Comparison of ENCODE assay signal across 10 cellular contexts in the genomic region with DNA sequence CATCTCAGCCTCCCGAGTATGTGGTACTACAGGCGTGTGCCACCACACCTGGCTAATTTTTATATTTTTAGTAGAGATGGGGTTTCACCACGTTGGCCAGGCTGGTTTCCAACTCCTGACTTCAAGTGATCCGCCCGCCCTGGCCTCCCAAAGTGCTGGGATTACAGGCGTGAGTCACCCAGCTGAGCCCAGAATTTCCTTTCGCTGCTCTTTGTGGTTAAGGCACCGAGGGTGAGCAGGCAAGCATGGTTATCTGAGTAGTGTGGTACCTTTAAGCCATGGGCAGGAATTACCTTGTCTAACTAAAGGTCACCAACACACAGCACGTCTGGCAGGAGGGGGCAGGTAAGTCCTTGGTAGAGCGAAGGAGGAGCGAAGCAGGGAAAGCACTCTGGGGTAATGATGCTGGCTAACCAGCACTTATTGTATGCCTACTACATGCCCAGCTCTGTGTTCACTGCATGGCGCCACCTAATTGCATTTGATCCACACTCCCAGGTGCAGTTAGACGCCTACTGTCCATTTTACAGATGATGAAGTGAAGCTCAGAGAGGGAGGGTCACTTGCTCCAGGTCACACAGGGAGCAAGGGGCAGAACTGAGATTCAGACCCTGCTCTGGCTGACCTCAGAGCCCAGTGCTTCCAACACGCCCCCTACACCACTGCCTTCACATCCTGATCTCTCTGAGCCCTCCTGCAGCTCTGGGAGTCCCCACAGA. TPM values are rescaled to one million over a fixed set of nuclear protein-coding genes. Genes with fewer than 3 reads are reported as not detected.
DNase-seq lines count a peak whose midpoint lies in the region; ATAC-seq and TF ChIP-seq lines count a peak whose summit lies in the region.
"Had no signal": no experiment of that assay in that cellular context is flagged by ENCODE, and none has a peak within 500 bp of the region (broad histone marks: within the 10 kb centered on the region; RNA-seq: fewer than 3 reads in every experiment).

No MANE protein-coding gene starts in this region.

- TF ChIP-seq POLR2A in IMR-90 (IDR thresholded peaks at IDR 0.05; ENCODE audit: low read depth, low read length) = no peak

- 80% methylated on average over 1 of the region's 14 CpGs; no CpG with 5 or more reads in 1 of the 2 experiments for WGBS in IMR-90 (ENCODE audit: extremely low coverage in 2 of 2, insufficient read length in 1 of 2), 2 experiments
- WGBS in mesenchymal stem cell = 33% methylated on average over 14 of the region's 14 CpGs

- peaks cover 35% of the 10 kb centered on the region for H3K9me1 ChIP-seq in IMR-90 (ENCODE audit: insufficient read depth, low read length)

- H3K79me1 ChIP-seq in IMR-90 (ENCODE audit: low read depth in 1 of 2, low read length in 2 of 2) (peaks cover 8 to 38% of the 10 kb centered on the region in 2 experiments), mesenchymal stem cell (replicated peaks; ENCODE audit: low read length, poor library complexity, severe bottlenecking) (peaks cover 6% of the 10 kb centered on the region)

- H2BK5ac ChIP-seq in IMR-90 (ENCODE audit: low read depth, low read length, poor library complexity, severe bottlenecking) = peak overlapping the region; percentile 87
- no peak overlapping the region for H2BK5ac ChIP-seq in mesenchymal stem cell (ENCODE audit: low read depth, low read length, poor library complexity, severe bottlenecking)

- DNase-seq in AG09309 (ENCODE audit: low read depth) = peak; percentile 64
- peak; percentile 91 for DNase-seq in IMR-90
- DNase-seq in astrocyte of the spinal cord (ENCODE audit: low read depth, low spot score) = peak; percentile 89
- peak; percentile 94 for DNase-seq in mesenchymal stem cell
- DNase-seq in natural killer cell = no peak
- no peak for DNase-seq in immature natural killer cell
- DNase-seq in cerebellar nuclear complex (lab: John Stamatoyannopoulos, UW) = no peak
- DNase-seq: NCI-H187 treated with DMSO at 0.1 percent for 48 hours; stimulated activated CD4-positive, alpha-beta T cell treated with anti-CD3 and anti-CD28 coated beads, Interleukin-2, amount 100 ng/mL, for 24 hours had no signal

- H3K9me3 ChIP-seq in IMR-90 (ENCODE audit: control insufficient read depth, insufficient read depth, low read length) (no peaks in the 10 kb centered on the region), mesenchymal stem cell (ENCODE audit: control insufficient read depth, low read length) (no peaks in the 10 kb centered on the region)

- H3K36me3 ChIP-seq in IMR-90 (ENCODE audit: control insufficient read depth, insufficient read depth, low read length) (no peaks in the 10 kb centered on the region; the same call in 1 of the 2 replicates), mesenchymal stem cell (ENCODE audit: control insufficient read depth in 1 of 2, insufficient read depth in 2 of 2, low read depth in 1 of 2, low read length in 2 of 2) (peaks cover 0 to 5% of the 10 kb centered on the region in 2 experiments)

- H2BK120ac ChIP-seq in IMR-90 (ENCODE audit: low read depth, low read length) (peak overlapping the region; percentile 69), mesenchymal stem cell (ENCODE audit: low read depth, low read length) (peak overlapping the region; percentile 11)

- H2BK15ac ChIP-seq in IMR-90 (ENCODE audit: low read depth, low read length) (peak overlapping the region; percentile 65; the same call in 2 of the 3 replicates), mesenchymal stem cell (ENCODE audit: low read depth, poor library complexity, severe bottlenecking) (no peak overlapping the region)

- H4K20me1 ChIP-seq in IMR-90 (ENCODE audit: insufficient read depth, low read length) = peaks cover 10% of the 10 kb centered on the region

- H2AFZ ChIP-seq in IMR-90 (replicated peaks; ENCODE audit: low read length, poor library complexity) (peak overlapping the region; percentile 55), mesenchymal stem cell (ENCODE audit: low read depth, low read length) (no peak overlapping the region)

- H3K27ac Mint-ChIP-seq in natural killer cell (no peak overlapping the region), immature natural killer cell (peak overlapping the region in 1 of 6 donors; percentile 21)

- peak overlapping the region; percentile 96 for H2AK9ac ChIP-seq in IMR-90 (replicated peaks; ENCODE audit: low read depth, low read length, poor library complexity)

- no peak overlapping the region for H3K4me3 Mint-ChIP-seq in natural killer cell
- H3K4me3 Mint-ChIP-seq in immature natural killer cell = no peak overlapping the region

- H3K4me1 Mint-ChIP-seq in natural killer cell = peaks cover 7 to 14% of the 10 kb centered on the region in 2 donors
- H3K4me1 Mint-ChIP-seq in immature natural killer cell = peaks cover 11 to 20% of the 10 kb centered on the region in 2 donors

- POLR2A ChIA-PET in IMR-90 (lab: Charles Lee; ENCODE audit: unreplicated experiment) = no interaction called here

- in situ Hi-C loops in IMR-90 (cut with MboI; ENCODE audit: low sequenced_read_pairs) (no loop called here), astrocyte of the spinal cord (cut with HindIII; ENCODE audit: low sequenced_read_pairs) (no loop called here)

- TF ChIP-seq RAD21 in IMR-90 (IDR thresholded peaks at IDR 0.05; ENCODE audit: low read length) = no peak

- CTCF ChIA-PET in IMR-90 (lab: Yijun Ruan, JAX) = interaction anchor here (1.0 kb wide), 1 partner anchor 15 kb away, joined by 4 read pairs; no protein-coding TSS in a partner anchor

- H3K9ac ChIP-seq in IMR-90 (ENCODE audit: low read depth, low read length) (no peak overlapping the region), mesenchymal stem cell (ENCODE audit: low read length) (peak overlapping the region; percentile 92)

- TF ChIP-seq CTCF in AG09309 (IDR thresholded peaks at IDR 0.05; ENCODE audit: control insufficient read depth, insufficient read depth, low read depth, low read length, missing control alignments) (no peak), IMR-90 (conservative IDR thresholded peaks at IDR 0.05; ENCODE audit: low read depth, low read length) (no peak), astrocyte of the spinal cord (IDR thresholded peaks at IDR 0.05; ENCODE audit: low read depth, low read length) (no peak), natural killer cell (IDR thresholded peaks at IDR 0.05) (no peak)

- H3K36me3 Mint-ChIP-seq in natural killer cell (no peaks in the 10 kb centered on the region), immature natural killer cell (peaks cover 0 to 6% (median 0%) of the 10 kb centered on the region in 3 donors)

- peak overlapping the region; percentile 62 for H3K14ac ChIP-seq in IMR-90 (replicated peaks; ENCODE audit: low read depth, low read length)
- H3K14ac ChIP-seq in mesenchymal stem cell (ENCODE audit: low read length in 2 of 2) = peak overlapping the region in 1 of 2 experiments; percentile 49

- H2AK5ac ChIP-seq in IMR-90 (ENCODE audit: low read depth, low read length) (peak overlapping the region; percentile 98), mesenchymal stem cell (ENCODE audit: low read length, severe bottlenecking) (peak overlapping the region; percentile 82)

- BruUV-seq in IMR-90 (replicated peaks; lab: Mats Ljungman, UMichigan) = no TSS peak

- no peak overlapping the region for H3K23ac ChIP-seq in IMR-90 (ENCODE audit: low read depth, low read length)
- no peak overlapping the region for H3K23ac ChIP-seq in mesenchymal stem cell (ENCODE audit: low read length in 2 of 2)

- H3K4ac ChIP-seq in IMR-90 (ENCODE audit: low read depth, low read length) (peak overlapping the region; percentile 87), mesenchymal stem cell (ENCODE audit: low read depth in 1 of 2, low read length in 2 of 2) (peak overlapping the region; percentile 28 to 83)

- dilution Hi-C loops in IMR-90 (cut with HindIII; ENCODE audit: low sequenced_read_pairs, unreplicated experiment) = no loop called here

- no peak overlapping the region for H3K4me3 ChIP-seq in AG09309 (ENCODE audit: control insufficient read depth, low read depth, low read length)
- H3K4me3 ChIP-seq in IMR-90 (ENCODE audit: insufficient read depth, low read depth, low read length) = no peak overlapping the region
- H3K4me3 ChIP-seq in astrocyte of the spinal cord (ENCODE audit: low read depth, low read length) = no peak overlapping the region
- peak overlapping the region in 1 of 2 experiments; percentile 70 for H3K4me3 ChIP-seq in mesenchymal stem cell (ENCODE audit: insufficient read depth in 1 of 2, low read depth in 1 of 2, low read length in 2 of 2)

- peaks cover 38% of the 10 kb centered on the region for H3K4me1 ChIP-seq in IMR-90 (ENCODE audit: control insufficient read depth, insufficient read depth, low read length)
- peaks cover 56% of the 10 kb centered on the region for H3K4me1 ChIP-seq in mesenchymal stem cell (ENCODE audit: control insufficient read depth, insufficient read depth, low read depth, low read length)

- peak overlapping the region; percentile 27 for H4K91ac ChIP-seq in IMR-90 (ENCODE audit: insufficient read depth, low read depth, low read length)
- H4K91ac ChIP-seq in mesenchymal stem cell (ENCODE audit: low read length) = peak overlapping the region; percentile 20

- intact Hi-C loops in IMR-90 (cut with micrococcal nuclease) (loop anchor here (5.0 kb wide), 1 partner anchor 45 kb away; the partner anchor contains the start of gene TRIOBP), natural killer cell (cut with micrococcal nuclease) (no loop called here)

- H2BK20ac ChIP-seq in IMR-90 (ENCODE audit: low read depth, low read length) = peak overlapping the region; percentile 70

- H3K4me2 ChIP-seq in IMR-90 (ENCODE audit: low read depth, low read length) = peak overlapping the region; percentile 5; the same call in 1 of the 2 replicates
- no peak overlapping the region for H3K4me2 ChIP-seq in mesenchymal stem cell (ENCODE audit: low read length, poor library complexity, severe bottlenecking)

- H4K8ac ChIP-seq in IMR-90 (ENCODE audit: low read depth in 2 of 2, low read length in 2 of 2) (peak overlapping the region; percentile 7 to 78), mesenchymal stem cell (ENCODE audit: low read length) (peak overlapping the region; percentile 70)

- H3K27me3 Mint-ChIP-seq in natural killer cell (ENCODE audit: low read depth in 2 of 2) (peaks cover 0 to 8% of the 10 kb centered on the region in 2 donors), immature natural killer cell (ENCODE audit: low read depth in 3 of 3) (peaks cover 2 to 13% (median 4%) of the 10 kb centered on the region in 3 donors)

- H3K9me3 Mint-ChIP-seq in natural killer cell = no peaks in the 10 kb centered on the region
- H3K9me3 Mint-ChIP-seq in immature natural killer cell = no peaks in the 10 kb centered on the region

- peak overlapping the region; percentile 76 to 98 for H2BK12ac ChIP-seq in mesenchymal stem cell (ENCODE audit: low read length in 2 of 2)

- H4K5ac ChIP-seq in IMR-90 (ENCODE audit: low read depth, low read length) = peak overlapping the region; percentile 71

- H3K27ac ChIP-seq in IMR-90 (ENCODE audit: insufficient read depth, low read length) (peak overlapping the region; percentile 46), mesenchymal stem cell (ENCODE audit: low read length, poor library complexity, severe bottlenecking) (peak overlapping the region; percentile 43)

- ATAC-seq in IMR-90 (ENCODE audit: low read depth) = peak; percentile 18; the same call in 1 of the 2 replicates
- ATAC-seq in natural killer cell = no peak
- ATAC-seq in GM21447 (IDR thresholded peaks at IDR 0.05; ENCODE audit: unreplicated experiment) = no peak

- H3K18ac ChIP-seq in IMR-90 (ENCODE audit: low read depth, low read length) (peak overlapping the region; percentile 35), mesenchymal stem cell (ENCODE audit: low read depth in 1 of 2, low read length in 2 of 2) (peak overlapping the region; percentile 82 to 96)

- no peak overlapping the region for H3K56ac ChIP-seq in IMR-90 (ENCODE audit: extremely low read depth, insufficient read depth, low read length)

- H3K27me3 ChIP-seq in IMR-90 (ENCODE audit: control insufficient read depth, insufficient read depth, low read length) (no peaks in the 10 kb centered on the region), mesenchymal stem cell (ENCODE audit: control insufficient read depth in 1 of 2, insufficient read depth in 1 of 2, low read length in 2 of 2) (no peaks in the 10 kb centered on the region)

RNA-seq across cellular contexts. Expression of gene TRIOBP, which starts 45.7 kb away (rescaled TPM):
- total RNA-seq in IMR-90 (2012; rRNA removed) (46.4 and 47.5 TPM in 2 replicates), natural killer cell (10 to 100 TPM; 25.1 to 38.5 (median 25.8) TPM)
- polyA plus RNA-seq in IMR-90 (2012; rRNA removed) (65.5 and 69.8 TPM in 2 replicates), immature natural killer cell (10 to 100 TPM; 15.0 to 22.4 (median 20.8) TPM)
- polyA plus RNA-seq in IMR-90 (2012; cell fraction: cytosol; rRNA removed) = 66.8 and 79.6 TPM in 2 replicates
- 42.7 and 68.1 TPM in 2 replicates for polyA plus RNA-seq in IMR-90 (2012; cell fraction: nucleus; rRNA removed; ENCODE audit: low replicate concordance)
- polyA plus RNA-seq in mesenchymal stem cell (2013, experiment 1 of 2) = 67.0 TPM
- polyA plus RNA-seq in mesenchymal stem cell (2013, experiment 2 of 2) = 64.8 TPM

RNA-seq across cellular contexts. Expression of gene NOL12, which starts 56.4 kb away (rescaled TPM):
- 16.0 and 29.7 TPM in 2 replicates for total RNA-seq in IMR-90 (2012; rRNA removed)
- 25.6 and 25.7 TPM in 2 replicates for polyA plus RNA-seq in IMR-90 (2012; rRNA removed)
- 23.2 and 28.5 TPM in 2 replicates for polyA plus RNA-seq in IMR-90 (2012; cell fraction: cytosol; rRNA removed)
- polyA plus RNA-seq in IMR-90 (2012; cell fraction: nucleus; rRNA removed; ENCODE audit: low replicate concordance) = 44.8 and 73.3 TPM in 2 replicates
- polyA plus RNA-seq in mesenchymal stem cell (2013, experiment 1 of 2) = 14.9 TPM
- polyA plus RNA-seq in mesenchymal stem cell (2013, experiment 2 of 2) = 13.9 TPM
- 10 to 100 TPM; 28.0 to 45.1 (median 39.0) TPM for total RNA-seq in natural killer cell
- polyA plus RNA-seq in immature natural killer cell = 10 to 100 TPM; 34.6 to 59.3 (median 42.3) TPM

Comparison
In these comparisons a context has a peak if more than half of its experiments do, and no peak if none do; other contexts are left out.
1. DNase-seq: peak in AG09309 (single experiment), IMR-90 (single experiment), astrocyte of the spinal cord (single experiment) and mesenchymal stem cell (single experiment); none in natural killer cell (single experiment), immature natural killer cell (0 of 3) and cerebellar nuclear complex (0 of 2).